In the genomic region with DNA sequence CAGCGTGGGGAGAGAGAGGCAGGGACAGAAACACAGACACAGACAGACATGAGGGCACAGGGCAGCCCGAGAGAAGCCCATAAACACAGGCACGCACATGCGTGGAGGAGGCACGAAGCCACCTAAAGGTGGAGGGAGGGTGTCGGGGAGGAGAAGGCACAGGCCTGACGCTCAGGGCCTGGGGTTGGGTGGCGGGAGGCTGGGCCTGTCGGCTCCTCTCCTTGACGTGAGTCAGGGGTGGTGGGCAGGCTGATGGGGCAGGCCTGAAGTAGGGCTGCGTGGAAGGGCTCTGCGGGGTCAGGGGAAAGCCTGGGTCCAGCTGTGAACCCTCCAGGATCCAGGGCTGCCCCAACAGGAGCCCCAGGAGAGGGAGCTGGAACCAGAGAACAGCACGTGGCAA, we compare ENCODE assay signal across 16 cellular contexts.
DNase-seq lines count a peak whose midpoint lies in the region; ATAC-seq, FAIRE-seq and TF ChIP-seq lines count a peak whose summit lies in the region.
"Had no signal": no experiment of that assay in that cellular context is flagged by ENCODE, and none has a peak within 500 bp of the region (broad histone marks: within the 10 kb centered on the region; RNA-seq: fewer than 3 reads in every experiment).

No MANE protein-coding gene starts in this region.

- H3K9me3 Mint-ChIP-seq in T-helper 1 cell treated with Interleukin-12 subunit alpha and Interleukin-12 subunit beta and Interleukin-4 antibody, amounts not matched to agents 30 μg/mL and 1 μg/mL, for 36 hours, result no peaks in the 10 kb centered on the region
- peaks cover 0 to 2% (median 0%) of the 10 kb centered on the region in 9 donors for H3K9me3 Mint-ChIP-seq in naive thymus-derived CD8-positive, alpha-beta T cell

- H3K9ac ChIP-seq in NT2/D1 (ENCODE audit: insufficient read length, low read depth) (peak overlapping the region; percentile 52), kidney (ENCODE audit: low read length in 2 of 2) (no peak overlapping the region)

- H3K27ac Mint-ChIP-seq in T-helper 1 cell treated with Interleukin-12 subunit alpha and Interleukin-12 subunit beta and Interleukin-4 antibody, amounts not matched to agents 30 μg/mL and 1 μg/mL, for 36 hours, result peak overlapping the region; percentile 27
- peak overlapping the region in 8 of 10 donors; percentile 2 to 92 (median 58) for H3K27ac Mint-ChIP-seq in naive thymus-derived CD8-positive, alpha-beta T cell

- no peaks in the 10 kb centered on the region for H3K27me3 ChIP-seq in NT2/D1 (ENCODE audit: insufficient read depth, insufficient read length)

- ATAC-seq in naive thymus-derived CD8-positive, alpha-beta T cell, result no peak
- ATAC-seq in HG03457 (IDR thresholded peaks at IDR 0.05; ENCODE audit: unreplicated experiment), result no peak

- no peak for TF ChIP-seq CTCF in kidney (IDR thresholded peaks at IDR 0.05; ENCODE audit: borderline replicate concordance, extremely low read depth, insufficient read depth)

- FAIRE-seq in kidney (lab: Jason Lieb, UNC), result no peak
- FAIRE-seq: GM12891 had no signal

- H3K27me3 Mint-ChIP-seq in T-helper 1 cell treated with Interleukin-12 subunit alpha and Interleukin-12 subunit beta and Interleukin-4 antibody, amounts not matched to agents 30 μg/mL and 1 μg/mL, for 36 hours (ENCODE audit: low read depth), result no peaks in the 10 kb centered on the region
- peaks cover 0 to 6% (median 0%) of the 10 kb centered on the region in 5 donors for H3K27me3 Mint-ChIP-seq in naive thymus-derived CD8-positive, alpha-beta T cell

- intact Hi-C loops in kidney (cut with DNase I), result no loop called here

- no peak overlapping the region for H3K27ac ChIP-seq in kidney (ENCODE audit: low read depth in 2 of 2, low read length in 2 of 2)

- H3K4me1 ChIP-seq in NT2/D1 (ENCODE audit: insufficient read depth, insufficient read length) (peaks cover 32% of the 10 kb centered on the region), kidney (ENCODE audit: control insufficient read depth in 1 of 2, insufficient read depth in 1 of 2, low read depth in 1 of 2, low read length in 2 of 2) (peaks cover 0 to 5% of the 10 kb centered on the region in 2 donors)

- H3K9me3 ChIP-seq in NT2/D1 (ENCODE audit: insufficient read depth, low read length) (no peaks in the 10 kb centered on the region), kidney (ENCODE audit: control insufficient read depth in 1 of 2, low read length in 2 of 2) (no peaks in the 10 kb centered on the region)

- peaks cover 3% of the 10 kb centered on the region for H3K4me1 Mint-ChIP-seq in T-helper 1 cell treated with Interleukin-12 subunit alpha and Interleukin-12 subunit beta and Interleukin-4 antibody, amounts not matched to agents 30 μg/mL and 1 μg/mL, for 36 hours (ENCODE audit: low read depth)
- peaks cover 4 to 23% (median 13%) of the 10 kb centered on the region in 4 donors for H3K4me1 Mint-ChIP-seq in naive thymus-derived CD8-positive, alpha-beta T cell

- H3K4me3 Mint-ChIP-seq in T-helper 1 cell treated with Interleukin-12 subunit alpha and Interleukin-12 subunit beta and Interleukin-4 antibody, amounts not matched to agents 30 μg/mL and 1 μg/mL, for 36 hours, result no peak overlapping the region
- H3K4me3 Mint-ChIP-seq in naive thymus-derived CD8-positive, alpha-beta T cell, result peak overlapping the region in 4 of 10 donors; percentile 1 to 26 (median 12)

- H3K36me3 ChIP-seq in NT2/D1 (ENCODE audit: insufficient read depth, insufficient read length, low read length), result no peaks in the 10 kb centered on the region
- H3K36me3 ChIP-seq in kidney (ENCODE audit: control insufficient read depth in 1 of 2, insufficient read depth in 2 of 2, low read length in 2 of 2), result no peaks in the 10 kb centered on the region

- H3K4me3 ChIP-seq in NT2/D1 (ENCODE audit: insufficient read length, low read depth) (no peak overlapping the region), kidney (ENCODE audit: low read length in 2 of 2) (no peak overlapping the region)

- POLR2A ChIA-PET in naive thymus-derived CD8-positive, alpha-beta T cell (lab: Charles Lee), result interaction anchor here (0.9 kb wide), 1 partner anchor 78 kb away, joined by 3 read pairs; no protein-coding TSS in a partner anchor

- DNase-seq in T-helper 1 cell (no peak), NT2/D1 (ENCODE audit: low read depth, low spot score) (no peak), astrocyte of the hippocampus (ENCODE audit: low read depth, low spot score) (peak; percentile 18), occipital lobe (lab: John Stamatoyannopoulos, UW) (no peak), kidney (no peak)
- no peak for DNase-seq in naive thymus-derived CD8-positive, alpha-beta T cell
- DNase-seq: 8988T; effector CD8-positive, alpha-beta T cell; GDM1; KG1; SIG-M5; stimulated activated CD4-positive, alpha-beta T cell treated with anti-CD3 and anti-CD28 coated beads, Interleukin-4, amount 100 ng/mL, for 4 hours; T1000 had no signal

- no peaks in the 10 kb centered on the region for H3K36me3 Mint-ChIP-seq in T-helper 1 cell treated with Interleukin-12 subunit alpha and Interleukin-12 subunit beta and Interleukin-4 antibody, amounts not matched to agents 30 μg/mL and 1 μg/mL, for 36 hours (ENCODE audit: low read depth)
- no peaks in the 10 kb centered on the region for H3K36me3 Mint-ChIP-seq in naive thymus-derived CD8-positive, alpha-beta T cell
